16 cellular contexts compared by ENCODE assay signal in genomic region chr1:62905872-62906271, GRCh38.
"Had no signal": no experiment of that assay in that cellular context is flagged by ENCODE, and none has a peak within 500 bp of the region (broad histone marks: within the 10 kb centered on the region; RNA-seq: fewer than 3 reads in every experiment).

No MANE protein-coding gene starts in this region.

- H3K36me3 ChIP-seq: spleen, suprapubic skin, tibial nerve, upper lobe of right lung, vagina had no signal

- H3K4me1 ChIP-seq: foreskin keratinocyte, spleen, suprapubic skin, upper lobe of right lung, vagina had no signal

- H3K27ac Mint-ChIP-seq: endodermal cell, nephron had no signal

- H3K27ac ChIP-seq: coronary artery, foreskin keratinocyte, spleen, suprapubic skin, tibial nerve, upper lobe of right lung, vagina had no signal

- H3K27me3 ChIP-seq: spleen, suprapubic skin, tibial nerve, vagina had no signal

- H3K9me3 Mint-ChIP-seq: endodermal cell, nephron had no signal

- H3K4me1 Mint-ChIP-seq: endodermal cell had no signal

- H3K4me3 ChIP-seq: coronary artery, lung, spleen, suprapubic skin, tibial nerve, upper lobe of right lung, vagina had no signal

- ATAC-seq: left colon; left ventricle myocardium superior; sciatic nerve; stimulated activated naive CD8-positive, alpha-beta T cell treated with anti-CD3 and anti-CD28 coated beads, Interleukin-15, Interleukin-2, amounts not matched to agents 100 U/mL and 50 U/mL, for 24 hours; upper lobe of right lung had no signal

- H3K9me3 ChIP-seq: spleen, suprapubic skin, tibial nerve, upper lobe of right lung, vagina had no signal

- H3K4me3 Mint-ChIP-seq: endodermal cell, nephron had no signal

- DNase-seq: effector CD4-positive, alpha-beta T cell; foreskin keratinocyte; left colon; left ventricle myocardium superior; midbrain; spleen; stimulated activated naive CD8-positive, alpha-beta T cell treated with anti-CD3 and anti-CD28 coated beads, Interleukin-15, Interleukin-2, amounts not matched to agents 100 U/mL and 50 U/mL, for 24 hours; upper lobe of right lung had no signal
